Comparison of ENCODE assay signal across 8 cellular contexts in the genomic region with DNA sequence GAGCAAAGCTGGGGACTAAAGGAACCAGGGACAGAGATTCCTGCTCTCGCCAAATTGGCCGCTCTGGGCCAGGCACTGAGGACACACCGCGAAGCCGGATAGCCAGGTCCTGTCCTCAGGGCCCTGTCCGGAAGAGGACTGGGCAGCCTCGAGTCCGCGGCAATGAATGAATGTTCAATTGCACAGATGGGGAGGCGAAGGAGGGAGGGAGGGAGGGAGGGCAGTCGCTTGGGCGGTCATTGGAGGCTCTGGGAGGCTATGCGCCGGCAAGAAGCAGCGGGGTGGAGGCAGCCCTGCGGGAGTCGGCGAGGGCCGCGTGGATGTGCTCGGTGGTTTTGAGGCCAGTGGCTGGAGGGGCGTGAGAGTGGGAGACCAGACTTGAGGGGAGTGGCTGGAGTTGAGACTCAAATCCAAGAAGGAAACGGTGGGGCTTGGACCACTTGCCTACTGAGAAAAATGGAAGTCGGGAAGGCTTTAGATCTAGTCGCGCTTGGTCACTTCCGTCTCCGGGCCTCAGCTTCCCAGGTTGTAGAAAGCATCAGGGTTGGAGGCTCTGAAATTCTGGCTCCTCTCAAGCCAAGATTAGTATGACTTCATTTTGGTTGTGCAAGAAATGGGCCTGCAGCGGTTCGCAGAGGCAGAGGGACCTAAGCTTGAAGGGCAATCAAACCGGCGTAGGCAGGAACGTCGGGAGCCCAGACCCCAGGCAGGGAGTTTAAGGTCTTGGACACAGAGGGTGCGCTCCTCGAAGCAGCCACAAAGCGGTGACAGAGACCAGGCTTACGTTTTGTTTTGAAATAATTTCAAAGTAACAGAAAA. TPM values are rescaled to one million over a fixed set of nuclear protein-coding genes. Genes with fewer than 3 reads are reported as not detected.
DNase-seq lines count a peak whose midpoint lies in the region; ATAC-seq, FAIRE-seq and TF ChIP-seq lines count a peak whose summit lies in the region.

No MANE protein-coding gene starts in this region.

- H3K9me3 Mint-ChIP-seq in activated CD4-positive, alpha-beta memory T cell treated with anti-CD3 and anti-CD28 coated beads for 36 hours: no peaks in the 10 kb centered on the region

- peaks cover 12% of the 10 kb centered on the region for H3K4me1 Mint-ChIP-seq in activated CD4-positive, alpha-beta memory T cell treated with anti-CD3 and anti-CD28 coated beads for 36 hours (ENCODE audit: low read depth)

- CTCF ChIA-PET in A549 (lab: Yijun Ruan, JAX): interaction anchor here (0.6 to 10.7 kb wide), 36 partner anchors 11 to 478 kb away, joined by 3 to 178 read pairs (median 4); partner anchors contain the start of gene EFCAB12
- CTCF ChIA-PET in activated CD4-positive, alpha-beta memory T cell treated with anti-CD3 and anti-CD28 coated beads for 36 hours (lab: Charles Lee): interaction anchor here (0.6 to 4.6 kb wide), 15 partner anchors 9 to 375 kb away, joined by 3 to 56 read pairs (median 4); partner anchors contain the start of gene TMCC1

- intact Hi-C loops in activated CD4-positive, alpha-beta memory T cell treated with anti-CD3 and anti-CD28 coated beads for 36 hours (cut with micrococcal nuclease): loop anchor here (1.0 to 10.0 kb wide), 6 partner anchors 135 to 377 kb away; partner anchors contain the start of genes IFT122 and TMCC1

- TF ChIP-seq CTCF in A549 (IDR thresholded peaks at IDR 0.05) (peak; percentile 78), lung (IDR thresholded peaks at IDR 0.05; ENCODE audit: control extremely low read depth, extremely low read depth) (peak; percentile 86)

- H3K4me2 ChIP-seq in A549: peak overlapping the region; percentile 97

- H3K27ac ChIP-seq in A549 (peak overlapping the region; percentile 99 to 100), lung (ENCODE audit: low read depth in 1 of 2, low read length in 1 of 2) (peak overlapping the region; percentile 98 to 99)

- H3K9me3 ChIP-seq in A549 (no peaks in the 10 kb centered on the region), lung (ENCODE audit: control insufficient read depth in 2 of 2, insufficient read depth in 1 of 2, low read length in 1 of 2) (no peaks in the 10 kb centered on the region)

- no peaks in the 10 kb centered on the region for H3K36me3 Mint-ChIP-seq in activated CD4-positive, alpha-beta memory T cell treated with anti-CD3 and anti-CD28 coated beads for 36 hours

- H3K27me3 ChIP-seq in lung (ENCODE audit: control insufficient read depth, insufficient read depth): no peaks in the 10 kb centered on the region

- peak; percentile 41; the same call in 1 of the 2 replicates for TF ChIP-seq POLR2A in A549 (IDR thresholded peaks at IDR 0.05; ENCODE audit: low read length)

- WGBS in A549 (ENCODE audit: missing lambda C conversion rate): 3% methylated on average over 26 of the region's 38 CpGs
- WGBS in lung, 2 donors: 2% methylated on average over 38 of the region's 38 CpGs

- POLR2A ChIA-PET in A549 (lab: Yijun Ruan, JAX): interaction anchor here (0.6 to 2.6 kb wide), 6 partner anchors 22 to 504 kb away, joined by 3 to 10 read pairs (median 5); a partner anchor contains a TSS
- POLR2A ChIA-PET in activated CD4-positive, alpha-beta memory T cell treated with anti-CD3 and anti-CD28 coated beads for 36 hours (lab: Charles Lee): interaction anchor here (0.8 to 1.3 kb wide), 3 partner anchors 50 to 312 kb away, joined by 3 to 4 read pairs (median 3); a partner anchor contains a TSS

- H3K27me3 Mint-ChIP-seq in activated CD4-positive, alpha-beta memory T cell treated with anti-CD3 and anti-CD28 coated beads for 36 hours: no peaks in the 10 kb centered on the region

- TF ChIP-seq EP300 in A549 (IDR thresholded peaks at IDR 0.05): no peak

- no peak for FAIRE-seq in A549 (lab: Jason Lieb, UNC)

- peak; percentile 91 to 93 for TF ChIP-seq RAD21 in A549 (conservative IDR thresholded peaks at IDR 0.05 in 1 of 2, IDR thresholded peaks at IDR 0.05 in 1 of 2)

- peak overlapping the region; percentile 52 for H3K4me3 ChIP-seq in A549
- H3K4me3 ChIP-seq in lung: peak overlapping the region; percentile 17

- ATAC-seq in A549 (peak; percentile 57 to 63), GM18511 (IDR thresholded peaks at IDR 0.05; ENCODE audit: unreplicated experiment) (peak; percentile 56), HG03354 (IDR thresholded peaks at IDR 0.05; ENCODE audit: poor library complexity, severe bottlenecking, unreplicated experiment) (peak; percentile 58), lung (ENCODE audit: insufficient read depth, low FRiP score) (peak; percentile 39)

- H3K4me3 Mint-ChIP-seq in activated CD4-positive, alpha-beta memory T cell treated with anti-CD3 and anti-CD28 coated beads for 36 hours: peak overlapping the region; percentile 85

- peak overlapping the region; percentile 63 for H3K27ac Mint-ChIP-seq in activated CD4-positive, alpha-beta memory T cell treated with anti-CD3 and anti-CD28 coated beads for 36 hours

- no peaks in the 10 kb centered on the region for H3K36me3 ChIP-seq in lung (ENCODE audit: control insufficient read depth in 2 of 2, insufficient read depth in 2 of 2, low read length in 2 of 2)

- peaks cover 46% of the 10 kb centered on the region for H3K4me1 ChIP-seq in A549
- H3K4me1 ChIP-seq in lung (ENCODE audit: control insufficient read depth in 2 of 2, insufficient read depth in 2 of 2, low read length in 2 of 2): peaks cover 0 to 28% of the 10 kb centered on the region in 2 donors

- DNase-seq in A549 (ENCODE audit: low read depth in 1 of 2, low spot score in 1 of 2): peak; percentile 78 to 89
- peak; percentile 86 for DNase-seq in NCI-H69 (lab: John Stamatoyannopoulos, UW)
- peak; percentile 79 for DNase-seq in activated CD4-positive, alpha-beta memory T cell treated with anti-CD3 and anti-CD28 coated beads for 36 hours
- peak; percentile 49 for DNase-seq in effector CD8-positive, alpha-beta T cell (lab: John Stamatoyannopoulos, UW)
- DNase-seq in lung (ENCODE audit: low spot score): peak; percentile 76
- peak in 2 of 3 donors; percentile 33 to 35 for DNase-seq in stimulated activated CD4-positive, alpha-beta T cell treated with anti-CD3 and anti-CD28 coated beads, TNF-alpha, amount 100 ng/mL, for 1 hour (ENCODE audit: low read depth in 3 of 3, low spot score in 1 of 3)

TF ChIP-seq in A549, 52 proteins besides CTCF, POLR2A, EP300 and RAD21:
- TF ChIP-seq SMC3 (IDR thresholded peaks at IDR 0.05) (peak; percentile 79), ELK1 (IDR thresholded peaks at IDR 0.05; ENCODE audit: low read depth, low read length) (no peak), HOXB13 (CRISPR knock-in tag; IDR thresholded peaks at IDR 0.05; ENCODE audit: low read depth) (peak; percentile 43; the same call in 1 of the 2 replicates)

RNA-seq across cellular contexts. Expression of gene PLXND1, which starts 21.1 kb away (rescaled TPM):
- 26.8 and 49.3 TPM in 2 replicates for polyA plus RNA-seq in A549 (2011; rRNA removed)
- 37.6 and 41.4 TPM in 2 replicates for polyA plus RNA-seq in A549 (2012; cell fraction: cytosol; rRNA removed)
- 133 and 136 TPM in 2 replicates for polyA plus RNA-seq in A549 (2012; cell fraction: nucleus; rRNA removed)
- 47.2 to 72.6 TPM (median 58.6 TPM) in 3 replicates for polyA plus RNA-seq in A549 (2017; fragmentation: RNase III; extraction: RNeasy Plus Mini Kit Qiagen cat#74134 plus additional on column Dnase treatment)
- 49.8 and 54.9 TPM in 2 replicates for polyA minus RNA-seq in A549 (2011; rRNA and poly(A)+ RNA removed)
- 1 to 10 TPM; 7.2 to 8.6 TPM for total RNA-seq in activated CD4-positive, alpha-beta memory T cell treated with anti-CD3 and anti-CD28 coated beads for 36 hours
- 100 to 1,000 TPM; 191 to 233 TPM for total RNA-seq in lung
- polyA plus RNA-seq in lung: 100 to 1,000 TPM; 128 to 168 TPM

Comparison
In these comparisons a context has a peak if more than half of its experiments do, and no peak if none do; other contexts are left out.
1. Peak in every context shown above with its lines: DNase-seq, ATAC-seq, H3K4me3 ChIP-seq and H3K27ac ChIP-seq.
2. DNase-seq: peak in every context shown above with its lines; median percentile 86 in NCI-H69; 84 in A549; 79 in activated CD4-positive, alpha-beta memory T cell treated with anti-CD3 and anti-CD28 coated beads for 36 hours; 76 in lung; 49 in effector CD8-positive, alpha-beta T cell; 34 in stimulated activated CD4-positive, alpha-beta T cell treated with anti-CD3 and anti-CD28 coated beads, TNF-alpha, amount 100 ng/mL, for 1 hour.
3. RNA of gene PLXND1, which starts 21.1 kb away (total RNA-seq): 191 to 233 TPM in lung; 7.2 to 8.6 TPM in activated CD4-positive, alpha-beta memory T cell treated with anti-CD3 and anti-CD28 coated beads for 36 hours; every median in the first group is over 10 times any median in the second.